In genomic region chr6:132490024-132490423, GRCh38 we compare ENCODE assay signal across 9 cellular contexts. TPM values are rescaled to one million over a fixed set of nuclear protein-coding genes. Genes with fewer than 3 reads are reported as not detected.
DNase-seq lines count a peak whose midpoint lies in the region; ATAC-seq and TF ChIP-seq lines count a peak whose summit lies in the region.
"Had no signal": no experiment of that assay in that cellular context is flagged by ENCODE, and none has a peak within 500 bp of the region (broad histone marks: within the 10 kb centered on the region; RNA-seq: fewer than 3 reads in every experiment).

No MANE protein-coding gene starts in this region.

- ATAC-seq in GM19463 (IDR thresholded peaks at IDR 0.05; ENCODE audit: unreplicated experiment) (peak; percentile 44), HG03354 (IDR thresholded peaks at IDR 0.05; ENCODE audit: poor library complexity, severe bottlenecking, unreplicated experiment) (peak; percentile 42), heart left ventricle (peak in 3 of 4 donors; percentile 63 to 77 (median 75))

- no peak for TF ChIP-seq CTCF in heart left ventricle (IDR thresholded peaks at IDR 0.05)
- no peak for TF ChIP-seq CTCF in tibial nerve (IDR thresholded peaks at IDR 0.05)

- TF ChIP-seq POLR2A in heart left ventricle (IDR thresholded peaks at IDR 0.05) (no peak), tibial nerve (IDR thresholded peaks at IDR 0.05) (no peak)

- intact Hi-C loops in heart left ventricle (cut with DNase I): no loop called here

- H3K27me3 ChIP-seq in heart left ventricle (no peaks in the 10 kb centered on the region), tibial nerve (no peaks in the 10 kb centered on the region)

- 43 to 51% (median 47%) methylated on average over 6 of the region's 6 CpGs for WGBS in heart left ventricle, 4 donors
- 36 to 44% methylated on average over 6 of the region's 6 CpGs for WGBS in tibial nerve, 2 donors

- H3K27ac ChIP-seq in heart left ventricle: peak overlapping the region in 9 of 12 donors; percentile 28 to 78 (median 44)
- peak overlapping the region in 3 of 4 donors; percentile 32 to 85 (median 76) for H3K27ac ChIP-seq in tibial nerve

- H3K9me3 ChIP-seq in heart left ventricle: peaks cover 0 to 5% (median 0%) of the 10 kb centered on the region in 12 donors
- no peaks in the 10 kb centered on the region for H3K9me3 ChIP-seq in tibial nerve

- H3K4me3 ChIP-seq in heart left ventricle (peak overlapping the region in 2 of 12 donors; percentile 22 to 23), tibial nerve (no peak overlapping the region)

- DNase-seq in heart left ventricle (peak in 2 of 5 donors; percentile 24 to 36), tibial nerve (ENCODE audit: low spot score in 2 of 2) (peak in 1 of 2 donors; percentile 69), NCI-H526 treated with DMSO at 0.1 percent for 48 hours (lab: John Stamatoyannopoulos, UW) (no peak), iPS-NIHi11 (ENCODE audit: low spot score) (no peak)
- no peak for DNase-seq in activated naive CD4-positive, alpha-beta T cell treated with anti-CD3 and anti-CD28 coated beads, Interleukin-2, amount 50 U/mL, for 16 hours
- DNase-seq: activated CD4-positive, CD25-positive, alpha-beta regulatory T cell treated with anti-CD3 and anti-CD28 coated beads, Interleukin-2, amount 50 U/mL, for 72 hours; central memory CD4-positive, alpha-beta T cell had no signal

- TF ChIP-seq EP300 in tibial nerve (IDR thresholded peaks at IDR 0.05): peak in 1 of 2 donors; percentile 82

- H3K4me1 ChIP-seq in heart left ventricle (peaks cover 0 to 52% (median 26%) of the 10 kb centered on the region in 12 donors), tibial nerve (peaks cover 0 to 38% (median 21%) of the 10 kb centered on the region in 4 donors)

- peaks cover 0 to 6% (median 0%) of the 10 kb centered on the region in 9 donors for H3K36me3 ChIP-seq in heart left ventricle
- H3K36me3 ChIP-seq in tibial nerve: peaks cover 0 to 22% (median 0%) of the 10 kb centered on the region in 3 donors

RNA-seq across cellular contexts. Expression of gene STX7, which starts 22.9 kb away (rescaled TPM):
- total RNA-seq in heart left ventricle: 10 to 100 TPM; 24.8 to 78.8 (median 56.3) TPM
- polyA plus RNA-seq in heart left ventricle: 10 to 100 TPM in 1 of 2 donors, 1 to 10 TPM in 1; 6.7 to 25.1 TPM
- total RNA-seq in tibial nerve: 10 to 100 TPM; 53.4 to 92.0 (median 65.6) TPM

RNA-seq across cellular contexts. Expression of gene TAAR9, which starts 48.1 kb away (rescaled TPM):
- not detected for total RNA-seq in heart left ventricle
- not detected for polyA plus RNA-seq in heart left ventricle
- not detected for total RNA-seq in tibial nerve
